12 cellular contexts compared by ENCODE assay signal in genomic region chr11:2188745-2189144, GRCh38. TPM values are rescaled to one million over a fixed set of nuclear protein-coding genes. Genes with fewer than 3 reads are reported as not detected.
"Had no signal": no experiment of that assay in that cellular context is flagged by ENCODE, and none has a peak within 500 bp of the region (broad histone marks: within the 10 kb centered on the region; RNA-seq: fewer than 3 reads in every experiment).

No MANE protein-coding gene starts in this region.

- H3K9ac ChIP-seq: GM23248 had no signal

- H3K4me3 ChIP-seq: GM23248, HAP-1 had no signal

- H2AFZ ChIP-seq: GM23248 had no signal

- DNase-seq: GM23248, GOT3, H7, HFFc6, KBM-7 had no signal

- H3K4me3 Mint-ChIP-seq: HFFc6 had no signal

- H3K9me3 ChIP-seq: HAP-1 had no signal

- H3K36me3 ChIP-seq: HAP-1 had no signal

- H3K27ac ChIP-seq: GM23248, HL-60 had no signal

- H3K9me3 Mint-ChIP-seq: HFFc6, IgD-negative memory B cell had no signal

- H3K36me3 Mint-ChIP-seq: IgD-negative memory B cell had no signal

- H3K27ac Mint-ChIP-seq: HFFc6, IgD-negative memory B cell had no signal

- ATAC-seq: HCT116, HepG2 had no signal

- H3K4me1 ChIP-seq: HAP-1 had no signal

RNA-seq across cellular contexts. Expression of gene TH, which starts 17.1 kb away (rescaled TPM):
- total RNA-seq: GM23248, H4, H7, HepG2, HFFc6, HT1080 had no signal
- polyA plus RNA-seq: GM23248, IgD-negative memory B cell had no signal

RNA-seq across cellular contexts. Expression of gene INS, which starts 27.7 kb away (rescaled TPM):
- total RNA-seq: GM23248, H4, H7, HepG2, HFFc6, HT1080 had no signal
- polyA plus RNA-seq: GM23248, HepG2, IgD-negative memory B cell had no signal

RNA-seq across cellular contexts. Expression of gene IGF2, which starts 49.6 kb away (rescaled TPM):
- total RNA-seq: GM23248 had no signal
- polyA plus RNA-seq: IgD-negative memory B cell had no signal
